27 cellular contexts compared by ENCODE assay signal in the genomic region with DNA sequence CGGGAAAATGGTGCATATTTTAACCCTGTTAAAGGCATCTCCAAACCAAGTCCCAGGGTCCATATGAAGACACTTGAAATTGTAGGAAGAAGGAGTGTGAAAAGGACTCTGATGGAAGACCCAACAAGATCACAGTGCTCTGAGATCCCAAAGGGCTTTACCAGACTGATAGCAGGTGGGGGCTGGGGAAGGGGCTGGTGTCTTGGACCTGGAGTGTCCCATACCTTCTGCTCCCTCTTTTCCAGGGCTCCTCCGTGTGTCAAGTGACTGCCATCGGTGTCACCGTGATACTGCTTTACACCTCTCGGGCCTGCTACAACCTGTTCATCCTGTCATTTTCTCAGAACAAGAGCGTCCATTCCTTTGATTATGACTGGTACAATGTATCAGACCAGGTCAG.
"Had no signal": no experiment of that assay in that cellular context is flagged by ENCODE, and none has a peak within 500 bp of the region (broad histone marks: within the 10 kb centered on the region; RNA-seq: fewer than 3 reads in every experiment).

No MANE protein-coding gene starts in this region.

- H3K9me3 Mint-ChIP-seq: dendritic cell treated with granulocyte-macrophage colony-stimulating factor and Interleukin-4, amounts not matched to agents 40 ng/mL and 50 ng/mL, for 4 days; effector memory CD8-positive, alpha-beta T cell; endodermal cell; mesothelial cell of epicardium had no signal

- FAIRE-seq: endometrium, islet of Langerhans, keratinocyte had no signal

- H3K4me3 ChIP-seq: colonic mucosa, esophagus squamous epithelium, gastrocnemius medialis, heart right ventricle, left lung, lower lobe of right lung, mucosa of descending colon had no signal

- H3K27ac Mint-ChIP-seq: dendritic cell treated with granulocyte-macrophage colony-stimulating factor and Interleukin-4, amounts not matched to agents 40 ng/mL and 50 ng/mL, for 4 days; effector memory CD8-positive, alpha-beta T cell; endodermal cell; mesothelial cell of epicardium had no signal

- DNase-seq: cerebellar nuclear complex; colonic mucosa; cortex of kidney; effector CD8-positive, alpha-beta T cell; effector memory CD8-positive, alpha-beta T cell; endodermal cell; erythroblast; esophagus squamous epithelium; foreskin fibroblast; foreskin melanocyte; gastrocnemius medialis; glutamatergic neuron; heart right ventricle; hippocampal formation; left cardiac atrium; left lung; left ventricle myocardium superior; lower lobe of right lung; mesendoderm; mucosa of descending colon had no signal

- H3K4me1 Mint-ChIP-seq: mesothelial cell of epicardium had no signal

- H3K36me3 ChIP-seq: colonic mucosa, gastrocnemius medialis had no signal

- H3K27me3 ChIP-seq: colonic mucosa, esophagus squamous epithelium, gastrocnemius medialis, heart right ventricle, left lung had no signal

- H3K4me1 ChIP-seq: colonic mucosa, esophagus squamous epithelium, gastrocnemius medialis, left lung, lower lobe of right lung had no signal

- H3K27me3 Mint-ChIP-seq: dendritic cell treated with granulocyte-macrophage colony-stimulating factor and Interleukin-4, amounts not matched to agents 40 ng/mL and 50 ng/mL, for 4 days; effector memory CD8-positive, alpha-beta T cell had no signal

- ATAC-seq: effector memory CD8-positive, alpha-beta T cell; esophagus mucosa; gastrocnemius medialis; heart right ventricle; left cardiac atrium; left lung; left ventricle myocardium superior; lower lobe of right lung; mucosa of descending colon had no signal

- H3K4me3 Mint-ChIP-seq: dendritic cell treated with granulocyte-macrophage colony-stimulating factor and Interleukin-4, amounts not matched to agents 40 ng/mL and 50 ng/mL, for 4 days; effector memory CD8-positive, alpha-beta T cell; endodermal cell; mesothelial cell of epicardium had no signal

- H3K9me3 ChIP-seq: colonic mucosa, esophagus squamous epithelium, gastrocnemius medialis, heart right ventricle, left lung, lower lobe of right lung, mucosa of descending colon had no signal

- H3K27ac ChIP-seq: colonic mucosa, epithelial cell of prostate, esophagus squamous epithelium, gastrocnemius medialis, heart right ventricle, left lung, lower lobe of right lung had no signal
